Comparison of ENCODE assay signal across 7 cellular contexts in genomic region chr1:173930541-173930940, GRCh38. TPM values are rescaled to one million over a fixed set of nuclear protein-coding genes. Genes with fewer than 3 reads are reported as not detected.
"Had no signal": no experiment of that assay in that cellular context is flagged by ENCODE, and none has a peak within 500 bp of the region (broad histone marks: within the 10 kb centered on the region; RNA-seq: fewer than 3 reads in every experiment).

No MANE protein-coding gene starts in this region.

RNA-seq across cellular contexts. Expression of gene SERPINC1, which starts 13.4 kb away (rescaled TPM):
- total RNA-seq: activated CD4-positive, alpha-beta memory T cell treated with anti-CD3 and anti-CD28 coated beads for 36 hours; activated CD4-positive, alpha-beta T cell treated with anti-CD3 and anti-CD28 coated beads, Interleukin-2, amount 10 ng/mL, durations not matched to agents 24 days and 14 days; activated CD8-positive, alpha-beta memory T cell treated with anti-CD3 and anti-CD28 coated beads, Interleukin-2, amount 10 ng/mL, durations not matched to agents 7 days and 5 days; activated CD8-positive, alpha-beta T cell treated with anti-CD3 and anti-CD28 coated beads for 36 hours; activated CD8-positive, alpha-beta T cell treated with anti-CD3 and anti-CD28 coated beads, Interleukin-2, amount 10 ng/mL, durations not matched to agents 7 days and 5 days; T-helper 1 cell treated with Interleukin-12 subunit alpha and Interleukin-12 subunit beta and Interleukin-4 antibody, amounts not matched to agents 30 ng/mL and 1 ng/mL, for 36 hours; T-helper 17 cell had no signal
